In the genomic region with DNA sequence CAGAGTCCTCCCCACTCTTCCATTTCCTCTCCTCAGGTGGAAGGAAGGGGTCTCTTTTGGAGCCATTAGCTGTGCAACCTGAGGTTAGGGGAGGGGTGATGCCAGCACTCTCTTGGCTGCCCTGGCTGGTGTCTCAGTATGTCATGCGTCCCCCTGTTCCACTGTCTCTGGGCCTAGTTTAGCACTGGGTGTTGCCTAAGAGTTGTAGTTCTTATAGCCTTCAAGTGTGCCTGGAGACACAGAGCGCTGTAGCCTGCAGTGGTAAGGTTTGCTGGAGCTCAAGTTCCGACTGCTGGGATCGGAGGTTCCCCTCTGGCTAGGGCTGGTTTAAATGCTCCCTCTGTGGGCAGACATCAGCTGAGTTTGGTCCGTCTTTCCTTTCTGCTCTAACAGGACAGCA, we compare ENCODE assay signal across 37 cellular contexts. TPM values are rescaled to one million over a fixed set of nuclear protein-coding genes. Genes with fewer than 3 reads are reported as not detected.
"Had no signal": no experiment of that assay in that cellular context is flagged by ENCODE, and none has a peak within 500 bp of the region (broad histone marks: within the 10 kb centered on the region; RNA-seq: fewer than 3 reads in every experiment).

No MANE protein-coding gene starts in this region.

- H3K9me3 ChIP-seq: body of pancreas, esophagus squamous epithelium, gastroesophageal sphincter had no signal

- H3K4me3 Mint-ChIP-seq: activated B cell treated with CpG ODN at 0.5 μM for 24 hours; activated CD8-positive, alpha-beta T cell treated with anti-CD3 and anti-CD28 coated beads for 36 hours; activated naive CD8-positive, alpha-beta T cell; activated T-cell treated with anti-CD3 and anti-CD28 coated beads, Interleukin-2, amount 50 U/mL, for 4 hours; activated T-helper 17 cell treated with anti-CD3 and anti-CD28 coated beads, Interleukin-2, amount 50 U/mL, for 72 hours; effector memory CD8-positive, alpha-beta T cell had no signal

- DNase-seq: activated B cell treated with CpG ODN at 0.5 μM for 24 hours; activated CD4-positive, alpha-beta T cell treated with anti-CD3 and anti-CD28 coated beads for 48 hours; activated CD4-positive, alpha-beta T cell treated with anti-CD3 and anti-CD28 coated beads, Interleukin-2, amount 50 U/mL, for 1 hour; activated CD4-positive, alpha-beta T cell treated with anti-CD3 and anti-CD28 coated beads, Interleukin-2, amount 50 U/mL, for 48 hours; activated CD8-positive, alpha-beta memory T cell treated with anti-CD3 and anti-CD28 coated beads for 24 hours; activated CD8-positive, alpha-beta T cell treated with anti-CD3 and anti-CD28 coated beads for 36 hours; activated effector memory CD4-positive, alpha-beta T cell treated with Interleukin-2 at 50 U/mL for 16 hours; activated gamma-delta T cell treated with Interleukin-2 at 50 U/mL for 16 hours; activated naive CD4-positive, alpha-beta T cell treated with anti-CD3 and anti-CD28 coated beads, Interleukin-2, amount 50 U/mL, for 16 hours; activated naive CD4-positive, alpha-beta T cell treated with Interleukin-2 at 50 U/mL for 16 hours; activated T-cell treated with anti-CD3 and anti-CD28 coated beads, Interleukin-2, amount 50 U/mL, for 4 hours; amniotic stem cell; anterior cingulate cortex; body of pancreas; caudate nucleus; cortex of kidney; dermis blood vessel endothelial cell; effector CD4-positive, alpha-beta T cell; effector memory CD8-positive, alpha-beta T cell; esophagus squamous epithelium; foreskin melanocyte; heart right ventricle; T-helper 2 cell had no signal

- H3K27me3 Mint-ChIP-seq: activated CD8-positive, alpha-beta T cell treated with anti-CD3 and anti-CD28 coated beads for 36 hours; effector memory CD8-positive, alpha-beta T cell had no signal

- H3K27ac Mint-ChIP-seq: activated B cell treated with CpG ODN at 0.5 μM for 24 hours; activated CD8-positive, alpha-beta T cell treated with anti-CD3 and anti-CD28 coated beads for 36 hours; activated naive CD8-positive, alpha-beta T cell; activated T-helper 17 cell treated with anti-CD3 and anti-CD28 coated beads, Interleukin-2, amount 50 U/mL, for 72 hours; effector memory CD8-positive, alpha-beta T cell had no signal

- ATAC-seq: activated CD4-positive, CD25-positive, alpha-beta regulatory T cell treated with anti-CD3 and anti-CD28 coated beads, Interleukin-2, amount 50 U/mL, for 24 hours; activated CD8-positive, alpha-beta T cell treated with anti-CD3 and anti-CD28 coated beads for 36 hours; activated T-cell treated with anti-CD3 and anti-CD28 coated beads, Interleukin-2, amount 50 U/mL, for 4 hours; activated T-helper 17 cell treated with anti-CD3 and anti-CD28 coated beads, Interleukin-2, amount 50 U/mL, for 72 hours; body of pancreas; effector memory CD8-positive, alpha-beta T cell; gastroesophageal sphincter; heart right ventricle had no signal

- H3K36me3 ChIP-seq: esophagus squamous epithelium, gastroesophageal sphincter, heart right ventricle had no signal

- H3K9me3 Mint-ChIP-seq: activated B cell treated with CpG ODN at 0.5 μM for 24 hours; activated CD8-positive, alpha-beta T cell treated with anti-CD3 and anti-CD28 coated beads for 36 hours; activated T-cell treated with anti-CD3 and anti-CD28 coated beads, Interleukin-2, amount 50 U/mL, for 4 hours; activated T-helper 17 cell treated with anti-CD3 and anti-CD28 coated beads, Interleukin-2, amount 50 U/mL, for 72 hours; effector memory CD8-positive, alpha-beta T cell had no signal

- H3K36me3 Mint-ChIP-seq: activated naive CD8-positive, alpha-beta T cell had no signal

- H3K4me1 ChIP-seq: body of pancreas, esophagus squamous epithelium, gastroesophageal sphincter, heart right ventricle had no signal

- H3K27ac ChIP-seq: body of pancreas, epithelial cell of prostate, esophagus squamous epithelium, gastroesophageal sphincter, heart right ventricle, VCaP had no signal

- H3K4me3 ChIP-seq: body of pancreas, esophagus squamous epithelium, gastroesophageal sphincter, heart right ventricle had no signal

- H3K4me1 Mint-ChIP-seq: activated B cell treated with CpG ODN at 0.5 μM for 24 hours; activated T-helper 17 cell treated with anti-CD3 and anti-CD28 coated beads, Interleukin-2, amount 50 U/mL, for 72 hours had no signal

- H3K27me3 ChIP-seq: body of pancreas, esophagus squamous epithelium, gastroesophageal sphincter had no signal

RNA-seq across cellular contexts. Expression of a gene that starts 20.9 kb away (rescaled TPM):
- total RNA-seq: activated B cell treated with CpG ODN at 0.5 μM for 24 hours; activated CD8-positive, alpha-beta T cell treated with anti-CD3 and anti-CD28 coated beads for 36 hours; activated T-cell treated with anti-CD3 and anti-CD28 coated beads, Interleukin-2, amount 50 U/mL, for 4 hours; activated T-helper 17 cell treated with anti-CD3 and anti-CD28 coated beads, Interleukin-2, amount 50 U/mL, for 72 hours; body of pancreas; chondrocyte; dermis blood vessel endothelial cell; endothelial cell of umbilical vein; esophagus squamous epithelium; fibroblast of lung; fibroblast of villous mesenchyme; gastroesophageal sphincter; glomerular endothelial cell; heart right ventricle; T-helper 1 cell treated with Interleukin-12 subunit alpha and Interleukin-12 subunit beta and Interleukin-4 antibody, amounts not matched to agents 30 ng/mL and 1 ng/mL, for 36 hours had no signal
- polyA plus RNA-seq: adipose tissue, endothelial cell of umbilical vein, esophagus, fibroblast of lung, heart right ventricle had no signal

RNA-seq across cellular contexts. Expression of a gene that starts 36.9 kb away (rescaled TPM):
- total RNA-seq: activated B cell treated with CpG ODN at 0.5 μM for 24 hours; activated CD8-positive, alpha-beta T cell treated with anti-CD3 and anti-CD28 coated beads for 36 hours; activated T-cell treated with anti-CD3 and anti-CD28 coated beads, Interleukin-2, amount 50 U/mL, for 4 hours; activated T-helper 17 cell treated with anti-CD3 and anti-CD28 coated beads, Interleukin-2, amount 50 U/mL, for 72 hours; body of pancreas; chondrocyte; dermis blood vessel endothelial cell; endothelial cell of umbilical vein; esophagus squamous epithelium; fibroblast of lung; fibroblast of villous mesenchyme; gastroesophageal sphincter; glomerular endothelial cell; heart right ventricle; T-helper 1 cell treated with Interleukin-12 subunit alpha and Interleukin-12 subunit beta and Interleukin-4 antibody, amounts not matched to agents 30 ng/mL and 1 ng/mL, for 36 hours had no signal
- polyA plus RNA-seq: adipose tissue, endothelial cell of umbilical vein, esophagus, fibroblast of lung, heart right ventricle had no signal

RNA-seq across cellular contexts. Expression of a gene that starts 52.2 kb away (rescaled TPM):
- total RNA-seq: activated B cell treated with CpG ODN at 0.5 μM for 24 hours; activated CD8-positive, alpha-beta T cell treated with anti-CD3 and anti-CD28 coated beads for 36 hours; activated T-cell treated with anti-CD3 and anti-CD28 coated beads, Interleukin-2, amount 50 U/mL, for 4 hours; activated T-helper 17 cell treated with anti-CD3 and anti-CD28 coated beads, Interleukin-2, amount 50 U/mL, for 72 hours; body of pancreas; dermis blood vessel endothelial cell; endothelial cell of umbilical vein; esophagus squamous epithelium; fibroblast of lung; fibroblast of villous mesenchyme; gastroesophageal sphincter; glomerular endothelial cell; heart right ventricle; T-helper 1 cell treated with Interleukin-12 subunit alpha and Interleukin-12 subunit beta and Interleukin-4 antibody, amounts not matched to agents 30 ng/mL and 1 ng/mL, for 36 hours had no signal
- polyA plus RNA-seq: adipose tissue, endothelial cell of umbilical vein, esophagus, fibroblast of lung, heart right ventricle had no signal
